Comparison of ENCODE assay signal across 8 cellular contexts in genomic region chr3:69120879-69121464, GRCh38. TPM values are rescaled to one million over a fixed set of nuclear protein-coding genes. Genes with fewer than 3 reads are reported as not detected.
DNase-seq lines count a peak whose midpoint lies in the region; ATAC-seq and TF ChIP-seq lines count a peak whose summit lies in the region.

No MANE protein-coding gene starts in this region.

- H3K27ac Mint-ChIP-seq in activated naive CD8-positive, alpha-beta T cell treated with anti-CD3 and anti-CD28 coated beads, Interleukin-2, amount 10 ng/mL, durations not matched to agents 7 days and 5 days, result no peak overlapping the region

- TF ChIP-seq CTCF in right atrium auricular region (IDR thresholded peaks at IDR 0.05), result peak; percentile 88 to 93
- peak; percentile 45 to 94 (median 77) for TF ChIP-seq CTCF in sigmoid colon (IDR thresholded peaks at IDR 0.05)

- POLR2A ChIA-PET in activated naive CD8-positive, alpha-beta T cell treated with anti-CD3 and anti-CD28 coated beads, Interleukin-2, amount 10 ng/mL, durations not matched to agents 7 days and 5 days (lab: Charles Lee), result interaction anchor here (0.7 kb wide), 1 partner anchor 14 kb away, joined by 3 read pairs; no protein-coding TSS in a partner anchor

- H3K27me3 Mint-ChIP-seq in activated naive CD8-positive, alpha-beta T cell treated with anti-CD3 and anti-CD28 coated beads, Interleukin-2, amount 10 ng/mL, durations not matched to agents 7 days and 5 days, result no peaks in the 10 kb centered on the region

- no peak for TF ChIP-seq EP300 in sigmoid colon (IDR thresholded peaks at IDR 0.05)

- H3K27me3 ChIP-seq in MG63 (no peaks in the 10 kb centered on the region), right atrium auricular region (no peaks in the 10 kb centered on the region), sigmoid colon (no peaks in the 10 kb centered on the region)

- peak; percentile 73 for DNase-seq in ELR (ENCODE audit: low read depth)
- DNase-seq in MG63, result peak; percentile 33
- DNase-seq in SKM-1 (lab: John Stamatoyannopoulos, UW; ENCODE audit: unreplicated experiment), result peak; percentile 28
- DNase-seq in activated naive CD8-positive, alpha-beta T cell treated with anti-CD3 and anti-CD28 coated beads, Interleukin-2, amount 10 ng/mL, durations not matched to agents 7 days and 5 days, result peak; percentile 56
- peak; percentile 82 for DNase-seq in right atrium auricular region (ENCODE audit: low spot score)
- DNase-seq in sigmoid colon, result peak; percentile 77
- DNase-seq in HuH-7.5 (ENCODE audit: low spot score), result no peak

- H3K4me3 Mint-ChIP-seq in activated naive CD8-positive, alpha-beta T cell treated with anti-CD3 and anti-CD28 coated beads, Interleukin-2, amount 10 ng/mL, durations not matched to agents 7 days and 5 days, result no peak overlapping the region

- H3K4me3 ChIP-seq in MG63, result no peak overlapping the region
- H3K4me3 ChIP-seq in right atrium auricular region, result peak overlapping the region; percentile 33 to 45
- H3K4me3 ChIP-seq in sigmoid colon, result no peak overlapping the region

- H3K36me3 ChIP-seq in MG63 (no peaks in the 10 kb centered on the region), right atrium auricular region (no peaks in the 10 kb centered on the region), sigmoid colon (no peaks in the 10 kb centered on the region)

- TF ChIP-seq POLR2A in sigmoid colon (IDR thresholded peaks at IDR 0.05), result no peak

- H3K4me1 ChIP-seq in right atrium auricular region (peaks cover 0 to 7% of the 10 kb centered on the region in 2 donors), sigmoid colon (no peaks in the 10 kb centered on the region)

- peaks cover 5% of the 10 kb centered on the region for H3K4me1 Mint-ChIP-seq in activated naive CD8-positive, alpha-beta T cell treated with anti-CD3 and anti-CD28 coated beads, Interleukin-2, amount 10 ng/mL, durations not matched to agents 7 days and 5 days

- intact Hi-C loops in sigmoid colon (cut with DNase I), result no loop called here

- H3K9me3 ChIP-seq in MG63, result no peaks in the 10 kb centered on the region
- H3K9me3 ChIP-seq in right atrium auricular region, result no peaks in the 10 kb centered on the region
- no peaks in the 10 kb centered on the region for H3K9me3 ChIP-seq in sigmoid colon

- H3K27ac ChIP-seq in right atrium auricular region, result peak overlapping the region; percentile 75
- no peak overlapping the region for H3K27ac ChIP-seq in sigmoid colon

- peak; percentile 71 for ATAC-seq in GM21786 (IDR thresholded peaks at IDR 0.05; ENCODE audit: unreplicated experiment)
- peak; percentile 78 for ATAC-seq in activated naive CD8-positive, alpha-beta T cell treated with anti-CD3 and anti-CD28 coated beads, Interleukin-2, amount 10 ng/mL, durations not matched to agents 7 days and 5 days (ENCODE audit: low read depth)

- H3K36me3 Mint-ChIP-seq in activated naive CD8-positive, alpha-beta T cell treated with anti-CD3 and anti-CD28 coated beads, Interleukin-2, amount 10 ng/mL, durations not matched to agents 7 days and 5 days, result no peaks in the 10 kb centered on the region

- H3K9me3 Mint-ChIP-seq in activated naive CD8-positive, alpha-beta T cell treated with anti-CD3 and anti-CD28 coated beads, Interleukin-2, amount 10 ng/mL, durations not matched to agents 7 days and 5 days, result no peaks in the 10 kb centered on the region

- WGBS in sigmoid colon, 2 donors, result 0 to 6% methylated on average over 1 of the region's 1 CpG

RNA-seq across cellular contexts. Expression of gene LMOD3, which starts 1.4 kb away (rescaled TPM):
- not detected in 2 replicates for total RNA-seq in MG63 (2014; rRNA removed; shearing (Covaris generic); ENCODE audit: low replicate concordance)
- not detected for total RNA-seq in activated naive CD8-positive, alpha-beta T cell treated with anti-CD3 and anti-CD28 coated beads, Interleukin-2, amount 10 ng/mL, durations not matched to agents 7 days and 5 days
- 100 to 1,000 TPM in 1 of 2 donors, 10 to 100 TPM in 1; 33.1 to 110 TPM for total RNA-seq in right atrium auricular region
- total RNA-seq in sigmoid colon, result not detected
- polyA plus RNA-seq in sigmoid colon, result under 1 TPM in 2 of 3 donors, not detected in 1; 0.01 to 0.23 TPM

RNA-seq across cellular contexts. Expression of gene ARL6IP5, which starts 36.2 kb away (rescaled TPM):
- total RNA-seq in MG63 (2014; rRNA removed; shearing (Covaris generic); ENCODE audit: low replicate concordance), result 48.3 and 67.5 TPM in 2 replicates
- 100 to 1,000 TPM; 147 to 150 TPM for total RNA-seq in activated naive CD8-positive, alpha-beta T cell treated with anti-CD3 and anti-CD28 coated beads, Interleukin-2, amount 10 ng/mL, durations not matched to agents 7 days and 5 days
- total RNA-seq in right atrium auricular region (100 to 1,000 TPM; 172 to 199 TPM), sigmoid colon (100 to 1,000 TPM in 3 of 4 donors, 10 to 100 TPM in 1; 82.1 to 181 (median 144) TPM)
- 100 to 1,000 TPM in 1 of 3 donors, 10 to 100 TPM in 2; 36.6 to 110 (median 50.2) TPM for polyA plus RNA-seq in sigmoid colon

RNA-seq across cellular contexts. Expression of gene UBA3, which starts 40.8 kb away (rescaled TPM):
- 47.2 and 47.4 TPM in 2 replicates for total RNA-seq in MG63 (2014; rRNA removed; shearing (Covaris generic); ENCODE audit: low replicate concordance)
- 100 to 1,000 TPM in 1 of 2 experiments, 10 to 100 TPM in 1; 91.2 to 102 TPM for total RNA-seq in activated naive CD8-positive, alpha-beta T cell treated with anti-CD3 and anti-CD28 coated beads, Interleukin-2, amount 10 ng/mL, durations not matched to agents 7 days and 5 days
- total RNA-seq in right atrium auricular region (10 to 100 TPM; 39.9 to 63.5 TPM), sigmoid colon (10 to 100 TPM; 53.6 to 84.9 (median 61.6) TPM)
- polyA plus RNA-seq in sigmoid colon, result 10 to 100 TPM; 36.6 to 54.6 (median 38.1) TPM

Comparison
In these comparisons a context has a peak if more than half of its experiments do, and no peak if none do; other contexts are left out.
1. H3K4me3 ChIP-seq: peak in right atrium auricular region (2 of 2); none in MG63 (single experiment) and sigmoid colon (0 of 4).
2. H3K27ac ChIP-seq: peak in right atrium auricular region (2 of 2); none in sigmoid colon (0 of 4).
3. RNA of gene LMOD3, which starts 1.4 kb away (total RNA-seq): 33.1 to 110 TPM in right atrium auricular region; not detected in MG63, not detected in activated naive CD8-positive, alpha-beta T cell treated with anti-CD3 and anti-CD28 coated beads, Interleukin-2, amount 10 ng/mL, durations not matched to agents 7 days and 5 days and not detected in sigmoid colon; every median in the first group is over 10 times any median in the second.